22 cellular contexts compared by ENCODE assay signal in genomic region chr2:187493877-187494568, GRCh38.
"Had no signal": no experiment of that assay in that cellular context is flagged by ENCODE, and none has a peak within 500 bp of the region (broad histone marks: within the 10 kb centered on the region; RNA-seq: fewer than 3 reads in every experiment).

No MANE protein-coding gene starts in this region.

- H3K4me1 Mint-ChIP-seq: activated CD4-positive, alpha-beta T cell treated with anti-CD3 and anti-CD28 coated beads for 36 hours; activated naive CD8-positive, alpha-beta T cell treated with anti-CD3 and anti-CD28 coated beads, Interleukin-2, amount 50 U/mL, for 24 hours; central memory CD8-positive, alpha-beta T cell; T-cell had no signal

- H3K27me3 Mint-ChIP-seq: activated CD4-positive, alpha-beta T cell treated with anti-CD3 and anti-CD28 coated beads for 36 hours; activated CD8-positive, alpha-beta T cell treated with anti-CD3 and anti-CD28 coated beads for 36 hours; activated naive CD8-positive, alpha-beta T cell treated with anti-CD3 and anti-CD28 coated beads, Interleukin-2, amount 50 U/mL, for 24 hours; central memory CD8-positive, alpha-beta T cell; T-cell had no signal

- H3K4me3 Mint-ChIP-seq: activated CD4-positive, alpha-beta T cell treated with anti-CD3 and anti-CD28 coated beads for 36 hours; activated CD8-positive, alpha-beta T cell treated with anti-CD3 and anti-CD28 coated beads for 36 hours; activated naive CD8-positive, alpha-beta T cell treated with anti-CD3 and anti-CD28 coated beads, Interleukin-2, amount 50 U/mL, for 24 hours; activated T-cell treated with anti-CD3 and anti-CD28 coated beads, Interleukin-2, amount 50 U/mL, for 72 hours; central memory CD8-positive, alpha-beta T cell; T-cell had no signal

- DNase-seq: activated CD4-positive, alpha-beta T cell treated with anti-CD3 and anti-CD28 coated beads for 36 hours; activated CD4-positive, alpha-beta T cell treated with anti-CD3 and anti-CD28 coated beads, Interleukin-2, amount 50 U/mL, for 1 hour; activated CD4-positive, CD25-positive, alpha-beta regulatory T cell; activated CD8-positive, alpha-beta memory T cell treated with anti-CD3 and anti-CD28 coated beads, Interleukin-2, amount 50 U/mL, for 4 hours; activated CD8-positive, alpha-beta T cell treated with anti-CD3 and anti-CD28 coated beads for 36 hours; activated naive CD4-positive, alpha-beta T cell treated with Interleukin-2 at 50 U/mL for 16 hours; activated naive CD8-positive, alpha-beta T cell treated with anti-CD3 and anti-CD28 coated beads, Interleukin-2, amount 50 U/mL, for 24 hours; activated T-cell treated with anti-CD3 and anti-CD28 coated beads, Interleukin-2, amount 50 U/mL, for 72 hours; amniotic stem cell; body of pancreas; cortex of kidney; NCI-H1105; NCI-H1436; NCI-H1694 treated with DMSO at 0.1 percent for 48 hours; NCI-H2029 treated with DMSO at 0.1 percent for 48 hours; NCI-H510A treated with DMSO at 0.1 percent for 48 hours; NCI-H69; SIG-M5; T-cell; T-helper 2 cell had no signal

- H3K9me3 Mint-ChIP-seq: activated T-cell treated with anti-CD3 and anti-CD28 coated beads, Interleukin-2, amount 50 U/mL, for 72 hours; central memory CD8-positive, alpha-beta T cell had no signal

- H3K36me3 Mint-ChIP-seq: activated naive CD4-positive, alpha-beta T cell treated with anti-CD3 and anti-CD28 coated beads, Interleukin-2, amount 50 U/mL, for 72 hours; T-cell had no signal

- H3K27ac Mint-ChIP-seq: activated CD4-positive, alpha-beta T cell treated with anti-CD3 and anti-CD28 coated beads for 36 hours; activated CD8-positive, alpha-beta T cell treated with anti-CD3 and anti-CD28 coated beads for 36 hours; activated naive CD4-positive, alpha-beta T cell treated with anti-CD3 and anti-CD28 coated beads, Interleukin-2, amount 50 U/mL, for 72 hours; activated naive CD8-positive, alpha-beta T cell treated with anti-CD3 and anti-CD28 coated beads, Interleukin-2, amount 50 U/mL, for 24 hours; activated T-cell treated with anti-CD3 and anti-CD28 coated beads, Interleukin-2, amount 50 U/mL, for 72 hours; T-cell had no signal
